1 cellular context compared by ENCODE assay signal in the genomic region with DNA sequence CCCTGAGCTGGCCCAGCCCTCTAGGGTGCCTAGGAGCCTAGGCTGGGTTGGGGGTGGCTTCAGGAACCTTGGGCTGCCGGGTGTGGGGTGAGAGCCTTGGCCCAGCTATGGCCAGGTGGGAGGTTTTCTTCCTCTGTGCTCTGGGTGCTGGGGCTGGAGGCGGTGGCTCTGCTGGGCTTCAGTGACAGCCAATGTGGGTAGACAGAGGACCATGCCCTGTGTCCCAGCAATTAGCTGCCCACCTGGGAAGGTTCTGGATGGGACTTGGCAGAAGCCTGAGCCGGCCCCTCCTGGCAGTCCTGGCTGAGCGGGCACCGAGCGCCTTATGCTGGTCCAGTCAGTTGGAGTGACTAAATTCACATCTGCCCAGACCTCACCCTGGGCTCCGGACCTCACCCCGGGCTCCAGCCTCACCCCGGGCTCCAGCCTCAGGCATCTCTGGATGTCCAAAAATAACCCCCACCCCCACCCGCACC.
TF ChIP-seq lines count a peak whose summit lies in the region.

No MANE protein-coding gene starts in this region.

TF ChIP-seq in GM23338, 12 proteins besides CTCF, POLR2A, EP300 and RAD21 (continued from another document):
- TF ChIP-seq REST (IDR thresholded peaks at IDR 0.05; ENCODE audit: unreplicated experiment): no peak
- TF ChIP-seq POLR2AphosphoS5 (IDR thresholded peaks at IDR 0.05; ENCODE audit: low read depth): no peak
- no peak for TF ChIP-seq ZNF114 (CRISPR knock-in tag; IDR thresholded peaks at IDR 0.05)
- TF ChIP-seq, protein P1, sequence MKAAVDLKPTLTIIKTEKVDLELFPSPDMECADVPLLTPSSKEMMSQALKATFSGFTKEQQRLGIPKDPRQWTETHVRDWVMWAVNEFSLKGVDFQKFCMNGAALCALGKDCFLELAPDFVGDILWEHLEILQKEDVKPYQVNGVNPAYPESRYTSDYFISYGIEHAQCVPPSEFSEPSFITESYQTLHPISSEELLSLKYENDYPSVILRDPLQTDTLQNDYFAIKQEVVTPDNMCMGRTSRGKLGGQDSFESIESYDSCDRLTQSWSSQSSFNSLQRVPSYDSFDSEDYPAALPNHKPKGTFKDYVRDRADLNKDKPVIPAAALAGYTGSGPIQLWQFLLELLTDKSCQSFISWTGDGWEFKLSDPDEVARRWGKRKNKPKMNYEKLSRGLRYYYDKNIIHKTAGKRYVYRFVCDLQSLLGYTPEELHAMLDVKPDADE (IDR thresholded peaks at IDR 0.05): no peak
- no peak for TF ChIP-seq CREB1 (CRISPR knock-in tag; IDR thresholded peaks at IDR 0.05; ENCODE audit: low read depth)
TF ChIP-seq in GM23338: peak in this region for 0.
